In the genomic region with DNA sequence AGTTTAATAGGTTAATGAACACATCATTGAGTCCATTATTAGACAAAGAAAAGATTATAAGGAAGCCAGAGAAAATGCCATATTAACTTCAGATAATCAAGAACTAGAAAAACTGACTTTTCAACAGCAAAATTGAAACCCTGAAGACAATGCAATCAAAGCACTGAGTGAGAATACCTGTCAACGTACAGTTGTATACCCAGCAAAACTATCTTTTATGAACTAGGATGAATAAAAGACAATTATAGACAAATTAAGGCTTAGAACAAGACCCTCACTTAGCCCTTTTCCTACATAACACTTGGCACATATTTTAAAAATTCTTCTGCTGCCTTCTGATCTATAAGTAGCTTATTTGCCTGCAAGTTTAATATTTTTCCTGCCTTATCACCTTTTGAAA, we compare ENCODE assay signal across 8 cellular contexts. TPM values are rescaled to one million over a fixed set of nuclear protein-coding genes. Genes with fewer than 3 reads are reported as not detected.
"Had no signal": no experiment of that assay in that cellular context is flagged by ENCODE, and none has a peak within 500 bp of the region (broad histone marks: within the 10 kb centered on the region; RNA-seq: fewer than 3 reads in every experiment).

No MANE protein-coding gene starts in this region.

- FAIRE-seq: HTR-8/SVneo had no signal

- H3K4me1 Mint-ChIP-seq: IgD-negative memory B cell had no signal

- DNase-seq: IMR-90, KBM-7, KG1 had no signal

- H3K4me2 ChIP-seq: KMS-11 had no signal

- H3K27ac ChIP-seq: HL-60, KMS-11 had no signal

- H3K9ac ChIP-seq: KMS-11 had no signal

- H3K27ac Mint-ChIP-seq: IgD-negative memory B cell had no signal

- H3K4me3 Mint-ChIP-seq: IgD-negative memory B cell had no signal

- H3K27me3 Mint-ChIP-seq: IgD-negative memory B cell had no signal

RNA-seq across cellular contexts. Expression of gene DGKI, which starts 19.0 kb away (rescaled TPM):
- total RNA-seq: HT-29 had no signal
- polyA plus RNA-seq: IgD-negative memory B cell had no signal
